In genomic region chr10:124339951-124340760, GRCh38 we compare ENCODE assay signal across 11 cellular contexts.
DNase-seq lines count a peak whose midpoint lies in the region; ATAC-seq, FAIRE-seq and TF ChIP-seq lines count a peak whose summit lies in the region.
"Had no signal": no experiment of that assay in that cellular context is flagged by ENCODE, and none has a peak within 500 bp of the region (broad histone marks: within the 10 kb centered on the region; RNA-seq: fewer than 3 reads in every experiment).

No MANE protein-coding gene starts in this region.

- no TSS peak for BruUV-seq in endothelial cell of umbilical vein (replicated peaks; lab: Mats Ljungman, UMichigan)

- DNase-seq in Caki2 (ENCODE audit: low read depth) (peak; percentile 86), MV-4-11 (lab: John Stamatoyannopoulos, UW) (peak; percentile 7), endothelial cell of umbilical vein (ENCODE audit: low read depth, low spot score) (peak; percentile 19), trophoblast cell (peak; percentile 85 to 91), iPS-NIHi7 (ENCODE audit: extremely low spot score) (no peak), gastrocnemius medialis (no peak)
- DNase-seq in CD8-positive, alpha-beta T cell: no peak
- DNase-seq: GDM1 had no signal

- H3K79me1 ChIP-seq in trophoblast cell (ENCODE audit: low read length): no peaks in the 10 kb centered on the region

- no peak overlapping the region for H3K23ac ChIP-seq in trophoblast cell (ENCODE audit: low read length)

- H3K9ac ChIP-seq in endothelial cell of umbilical vein (replicated peaks; ENCODE audit: extremely low read depth, insufficient read depth, low read length): no peak overlapping the region
- no peak overlapping the region for H3K9ac ChIP-seq in trophoblast cell (ENCODE audit: low read length)
- H3K9ac ChIP-seq: parathyroid adenoma had no signal

- H3K27me3 ChIP-seq in endothelial cell of umbilical vein (ENCODE audit: control insufficient read depth in 2 of 2, insufficient read depth in 2 of 2, low read length in 2 of 2) (no peaks in the 10 kb centered on the region), trophoblast cell (ENCODE audit: insufficient read depth, low read length) (no peaks in the 10 kb centered on the region), gastrocnemius medialis (no peaks in the 10 kb centered on the region)
- H3K27me3 ChIP-seq in CD8-positive, alpha-beta T cell (ENCODE audit: insufficient read depth, low read length): no peaks in the 10 kb centered on the region

- no peaks in the 10 kb centered on the region for H3K4me1 ChIP-seq in endothelial cell of umbilical vein (ENCODE audit: control insufficient read depth, extremely low read depth, insufficient read depth, low read length)
- H3K4me1 ChIP-seq in trophoblast cell (ENCODE audit: control insufficient read depth in 1 of 2, insufficient read depth in 2 of 2, low read length in 2 of 2): no peaks in the 10 kb centered on the region
- H3K4me1 ChIP-seq in CD8-positive, alpha-beta T cell (ENCODE audit: insufficient read depth, low read length): no peaks in the 10 kb centered on the region
- no peaks in the 10 kb centered on the region for H3K4me1 ChIP-seq in gastrocnemius medialis
- H3K4me1 ChIP-seq: parathyroid adenoma had no signal

- H4K91ac ChIP-seq in trophoblast cell (ENCODE audit: low read depth, low read length): no peak overlapping the region

- FAIRE-seq in endothelial cell of umbilical vein (lab: Jason Lieb, UNC): no peak

- H4K20me1 ChIP-seq in endothelial cell of umbilical vein (replicated peaks; ENCODE audit: control insufficient read depth, extremely low read depth, insufficient read depth, low read length): no peaks in the 10 kb centered on the region

- no peak overlapping the region for H2BK120ac ChIP-seq in trophoblast cell (ENCODE audit: insufficient read depth, low read length, poor library complexity)

- peaks cover 3% of the 10 kb centered on the region for H3K27me3 Mint-ChIP-seq in CD8-positive, alpha-beta T cell (ENCODE audit: low read depth)

- no peak overlapping the region for H3K4me3 Mint-ChIP-seq in CD8-positive, alpha-beta T cell

- H3K27ac Mint-ChIP-seq in CD8-positive, alpha-beta T cell: no peak overlapping the region

- H3K79me2 ChIP-seq in endothelial cell of umbilical vein (ENCODE audit: control insufficient read depth, insufficient read depth, low read length): no peaks in the 10 kb centered on the region
- H3K79me2 ChIP-seq in trophoblast cell (ENCODE audit: control insufficient read depth, insufficient read depth, low read length, poor library complexity): no peaks in the 10 kb centered on the region
- H3K79me2 ChIP-seq: parathyroid adenoma had no signal

- H3K4ac ChIP-seq in trophoblast cell (ENCODE audit: low read depth, low read length): no peak overlapping the region

- no peak overlapping the region for H4K12ac ChIP-seq in trophoblast cell (ENCODE audit: low read depth, low read length)

- dilution Hi-C loops in endothelial cell of umbilical vein (cut with MboI; ENCODE audit: extremely low pct_ligation_motif_present, low sequenced_read_pairs): no loop called here

- no peak overlapping the region for H3K18ac ChIP-seq in trophoblast cell (ENCODE audit: low read length)

- H3K4me3 ChIP-seq in endothelial cell of umbilical vein (replicated peaks in 1 of 3; ENCODE audit: insufficient read depth in 1 of 3, low read depth in 1 of 3, low read length in 3 of 3): no peak overlapping the region
- peak overlapping the region; percentile 20 for H3K4me3 ChIP-seq in trophoblast cell (ENCODE audit: low read depth, low read length)
- no peak overlapping the region for H3K4me3 ChIP-seq in CD8-positive, alpha-beta T cell (ENCODE audit: low read depth, low read length)
- no peak overlapping the region for H3K4me3 ChIP-seq in gastrocnemius medialis
- H3K4me3 ChIP-seq: SK-N-MC had no signal

- no peak overlapping the region for H2BK12ac ChIP-seq in trophoblast cell (ENCODE audit: low read length)

- ATAC-seq in CD8-positive, alpha-beta T cell: no peak
- ATAC-seq in GM18873 (IDR thresholded peaks at IDR 0.05; ENCODE audit: low FRiP score, unreplicated experiment) (no peak), gastrocnemius medialis (no peak)

- H3K36me3 ChIP-seq in endothelial cell of umbilical vein (ENCODE audit: control insufficient read depth in 2 of 2, extremely low read depth in 1 of 2, insufficient read depth in 2 of 2, low read length in 2 of 2): no peaks in the 10 kb centered on the region
- no peaks in the 10 kb centered on the region for H3K36me3 ChIP-seq in trophoblast cell (ENCODE audit: control insufficient read depth in 1 of 2, insufficient read depth in 2 of 2, low read length in 2 of 2)
- H3K36me3 ChIP-seq in CD8-positive, alpha-beta T cell (ENCODE audit: insufficient read depth, low read length): no peaks in the 10 kb centered on the region
- no peaks in the 10 kb centered on the region for H3K36me3 ChIP-seq in gastrocnemius medialis

- no peaks in the 10 kb centered on the region for H3K9me3 ChIP-seq in endothelial cell of umbilical vein (replicated peaks; ENCODE audit: control insufficient read depth, insufficient read depth, low read length)
- peaks cover 4% of the 10 kb centered on the region for H3K9me3 ChIP-seq in trophoblast cell (ENCODE audit: insufficient read depth, low read depth, low read length)
- H3K9me3 ChIP-seq in CD8-positive, alpha-beta T cell (ENCODE audit: low read length): no peaks in the 10 kb centered on the region
- no peaks in the 10 kb centered on the region for H3K9me3 ChIP-seq in gastrocnemius medialis

- peaks cover 4% of the 10 kb centered on the region for H3K4me1 Mint-ChIP-seq in CD8-positive, alpha-beta T cell (ENCODE audit: low read depth)

- no peak overlapping the region for H3K27ac ChIP-seq in endothelial cell of umbilical vein (ENCODE audit: insufficient read depth, low read depth, low read length)
- H3K27ac ChIP-seq in trophoblast cell (ENCODE audit: low read depth, low read length): no peak overlapping the region
- no peak overlapping the region for H3K27ac ChIP-seq in CD8-positive, alpha-beta T cell (ENCODE audit: low read depth, low read length)
- H3K27ac ChIP-seq in gastrocnemius medialis: no peak overlapping the region
- H3K27ac ChIP-seq: parathyroid adenoma, SK-N-MC had no signal

- H3K9me1 ChIP-seq in endothelial cell of umbilical vein (replicated peaks; ENCODE audit: control insufficient read depth, extremely low read depth, insufficient read depth, low read length): no peaks in the 10 kb centered on the region

- intact Hi-C loops in endothelial cell of umbilical vein (cut with micrococcal nuclease) (no loop called here), gastrocnemius medialis (cut with DNase I; ENCODE audit: low total_unique reads) (no loop called here)
- intact Hi-C loops in CD8-positive, alpha-beta T cell (cut with DNase I, micrococcal nuclease): no loop called here

- CTCF ChIA-PET in endothelial cell of umbilical vein (lab: Charles Lee): no interaction called here
- CTCF ChIA-PET in CD8-positive, alpha-beta T cell (lab: Charles Lee): no interaction called here

- H3K14ac ChIP-seq in trophoblast cell (ENCODE audit: low read length): no peak overlapping the region

- in situ Hi-C loops in Caki2 (cut with HindIII; ENCODE audit: low pct_unique_long_range_greater_than_20kb, low sequenced_read_pairs) (no loop called here), gastrocnemius medialis (cut with MboI; ENCODE audit: low sequenced_read_pairs in 4 of 4) (no loop called here)

- no peak overlapping the region for H3K4me2 ChIP-seq in endothelial cell of umbilical vein (ENCODE audit: insufficient read depth, low read length)
- no peak overlapping the region for H3K4me2 ChIP-seq in trophoblast cell (ENCODE audit: low read length)

- no peaks in the 10 kb centered on the region for H3K36me3 Mint-ChIP-seq in CD8-positive, alpha-beta T cell

- POLR2A ChIA-PET in endothelial cell of umbilical vein (lab: Charles Lee): no interaction called here
- POLR2A ChIA-PET in CD8-positive, alpha-beta T cell (lab: Charles Lee): no interaction called here

- no peak overlapping the region for H2BK5ac ChIP-seq in trophoblast cell (ENCODE audit: low read depth, low read length, poor library complexity)

- WGBS in trophoblast cell (ENCODE audit: extremely low coverage, insufficient coverage, insufficient read length): no CpG with 5 or more reads among the region's 11 CpGs

- H2AFZ ChIP-seq in endothelial cell of umbilical vein (ENCODE audit: low read depth, low read length) (no peak overlapping the region), trophoblast cell (ENCODE audit: insufficient read depth, low read length, poor library complexity) (no peak overlapping the region)
- H2AFZ ChIP-seq: parathyroid adenoma had no signal

- H3K9me3 Mint-ChIP-seq in CD8-positive, alpha-beta T cell: no peaks in the 10 kb centered on the region

- H4K8ac ChIP-seq in trophoblast cell (ENCODE audit: low read depth, low read length): no peak overlapping the region

- TF ChIP-seq POLR2A in endothelial cell of umbilical vein (IDR thresholded peaks at IDR 0.05; ENCODE audit: low read depth, low read length) (no peak), gastrocnemius medialis (IDR thresholded peaks at IDR 0.05) (no peak)

- no peak for TF ChIP-seq CTCF in endothelial cell of umbilical vein (IDR thresholded peaks at IDR 0.05; ENCODE audit: extremely low read depth in 1 of 2, insufficient read depth in 1 of 2, low read depth in 1 of 2, low read length in 2 of 2)
- TF ChIP-seq CTCF in CD8-positive, alpha-beta T cell (IDR thresholded peaks at IDR 0.05): no peak
- TF ChIP-seq CTCF in gastrocnemius medialis (IDR thresholded peaks at IDR 0.05 in 4 of 5, conservative IDR thresholded peaks at IDR 0.05 in 1 of 5): no peak

- no peak overlapping the region for H2AK5ac ChIP-seq in trophoblast cell (ENCODE audit: low read length)

TF ChIP-seq in endothelial cell of umbilical vein, 7 proteins besides CTCF, POLR2A, EP300 and RAD21:
- TF ChIP-seq POLR2AphosphoS5 (IDR thresholded peaks at IDR 0.05; ENCODE audit: insufficient read depth, low read depth, low read length) (no peak), EZH2 (IDR thresholded peaks at IDR 0.05; ENCODE audit: borderline replicate concordance, low read depth, low read length, severe bottlenecking) (no peak), MAX (IDR thresholded peaks at IDR 0.05; ENCODE audit: insufficient read depth, insufficient read length) (no peak), FOS (IDR thresholded peaks at IDR 0.05; ENCODE audit: borderline replicate concordance, insufficient read depth, low read length) (no peak), MYC (IDR thresholded peaks at IDR 0.05; ENCODE audit: low read depth, low read length) (no peak), JUN (IDR thresholded peaks at IDR 0.05; ENCODE audit: borderline replicate concordance, insufficient read depth, insufficient read length, low read depth) (no peak), GATA2 (IDR thresholded peaks at IDR 0.05; ENCODE audit: insufficient read depth, insufficient read length, low read depth, low read length) (no peak)
TF ChIP-seq in endothelial cell of umbilical vein: peak in this region for 0.

Comparison
In these comparisons a context has a peak if more than half of its experiments do, and no peak if none do; other contexts are left out.
1. DNase-seq: peak in Caki2 (single experiment), MV-4-11 (single experiment), endothelial cell of umbilical vein (single experiment) and trophoblast cell (2 of 2); none in iPS-NIHi7 (single experiment), CD8-positive, alpha-beta T cell (0 of 7) and gastrocnemius medialis (0 of 2).